ENCODE assay signal across 17 cellular contexts in the genomic region with DNA sequence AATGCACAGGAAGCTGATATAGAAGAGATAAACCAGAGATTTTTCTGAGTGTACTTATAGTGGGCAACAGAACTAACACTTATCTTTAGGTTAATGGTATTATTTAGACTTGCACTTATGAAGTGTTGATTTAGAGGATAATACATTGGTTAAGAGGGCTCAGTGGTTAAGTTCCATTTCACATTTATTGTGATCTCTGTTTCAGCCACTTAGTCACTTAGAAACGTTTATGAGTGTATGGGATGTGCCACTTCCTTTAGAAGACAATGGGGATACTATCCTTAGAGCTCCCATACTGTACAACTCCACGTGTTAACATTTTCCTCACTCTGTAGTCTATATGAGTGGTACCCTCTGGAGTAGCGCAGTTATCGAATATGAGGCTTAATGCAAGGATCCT. TPM values are rescaled to one million over a fixed set of nuclear protein-coding genes. Genes with fewer than 3 reads are reported as not detected.
DNase-seq lines count a peak whose midpoint lies in the region; ATAC-seq and TF ChIP-seq lines count a peak whose summit lies in the region.
"Had no signal": no experiment of that assay in that cellular context is flagged by ENCODE, and none has a peak within 500 bp of the region (broad histone marks: within the 10 kb centered on the region; RNA-seq: fewer than 3 reads in every experiment).

No MANE protein-coding gene starts in this region.

- no peak for TF ChIP-seq CTCF in thyroid gland (IDR thresholded peaks at IDR 0.05)

- DNase-seq in NCI-H2107 treated with DMSO at 0.1 percent for 48 hours (lab: John Stamatoyannopoulos, UW; ENCODE audit: unreplicated experiment) (peak; percentile 32), NCI-H2107 (lab: John Stamatoyannopoulos, UW) (no peak), NCI-H2029 (lab: John Stamatoyannopoulos, UW) (peak; percentile 63), left colon (no peak), ureter (ENCODE audit: low spot score) (no peak), thyroid gland (no peak)
- DNase-seq: AML-193; Calu3; CD4-positive, CD25-positive, alpha-beta regulatory T cell; GF-D8; NCI-H524; SK-N-SH; T-helper 1 cell had no signal

- H3K4me3 ChIP-seq in thyroid gland (replicated peaks in 1 of 3) = no peak overlapping the region

- TF ChIP-seq POLR2A in thyroid gland (IDR thresholded peaks at IDR 0.05) = no peak

- no peaks in the 10 kb centered on the region for H3K9me3 ChIP-seq in thyroid gland
- H3K9me3 ChIP-seq: SK-N-SH had no signal

- H3K27ac ChIP-seq in thyroid gland = no peak overlapping the region

- H3K27me3 ChIP-seq in thyroid gland = no peaks in the 10 kb centered on the region

- peak; percentile 37 for ATAC-seq in GM19351 (IDR thresholded peaks at IDR 0.05; ENCODE audit: unreplicated experiment)
- peak; percentile 28 for ATAC-seq in left colon
- no peak for ATAC-seq in HG03097 (IDR thresholded peaks at IDR 0.05; ENCODE audit: low FRiP score, unreplicated experiment)

- no peaks in the 10 kb centered on the region for H3K4me1 ChIP-seq in thyroid gland

- H3K36me3 ChIP-seq in thyroid gland = no peaks in the 10 kb centered on the region

- intact Hi-C loops in left colon (cut with DNase I, micrococcal nuclease) (no loop called here), thyroid gland (cut with DNase I) (no loop called here)

- 60 to 66% methylated on average over 4 of the region's 4 CpGs for WGBS in thyroid gland, 2 donors

RNA-seq across cellular contexts. Expression of a gene that starts 57.5 kb away (rescaled TPM):
- 10 to 100 TPM; 83.1 to 91.6 TPM for total RNA-seq in left colon
- 13.8 TPM for total RNA-seq in ureter
- 1 to 10 TPM in 2 of 4 donors, under 1 TPM in 2; 0.63 to 1.6 (median 0.98) TPM for total RNA-seq in thyroid gland
- total RNA-seq: A673, LHCN-M2 had no signal

Comparison
In these comparisons a context has a peak if more than half of its experiments do, and no peak if none do; other contexts are left out.
1. DNase-seq: peak in NCI-H2107 treated with DMSO at 0.1 percent for 48 hours (single experiment) and NCI-H2029 (single experiment); none in NCI-H2107 (single experiment), left colon (0 of 2), ureter (single experiment) and thyroid gland (0 of 2).